Comparison of ENCODE assay signal across 14 cellular contexts in the genomic region with DNA sequence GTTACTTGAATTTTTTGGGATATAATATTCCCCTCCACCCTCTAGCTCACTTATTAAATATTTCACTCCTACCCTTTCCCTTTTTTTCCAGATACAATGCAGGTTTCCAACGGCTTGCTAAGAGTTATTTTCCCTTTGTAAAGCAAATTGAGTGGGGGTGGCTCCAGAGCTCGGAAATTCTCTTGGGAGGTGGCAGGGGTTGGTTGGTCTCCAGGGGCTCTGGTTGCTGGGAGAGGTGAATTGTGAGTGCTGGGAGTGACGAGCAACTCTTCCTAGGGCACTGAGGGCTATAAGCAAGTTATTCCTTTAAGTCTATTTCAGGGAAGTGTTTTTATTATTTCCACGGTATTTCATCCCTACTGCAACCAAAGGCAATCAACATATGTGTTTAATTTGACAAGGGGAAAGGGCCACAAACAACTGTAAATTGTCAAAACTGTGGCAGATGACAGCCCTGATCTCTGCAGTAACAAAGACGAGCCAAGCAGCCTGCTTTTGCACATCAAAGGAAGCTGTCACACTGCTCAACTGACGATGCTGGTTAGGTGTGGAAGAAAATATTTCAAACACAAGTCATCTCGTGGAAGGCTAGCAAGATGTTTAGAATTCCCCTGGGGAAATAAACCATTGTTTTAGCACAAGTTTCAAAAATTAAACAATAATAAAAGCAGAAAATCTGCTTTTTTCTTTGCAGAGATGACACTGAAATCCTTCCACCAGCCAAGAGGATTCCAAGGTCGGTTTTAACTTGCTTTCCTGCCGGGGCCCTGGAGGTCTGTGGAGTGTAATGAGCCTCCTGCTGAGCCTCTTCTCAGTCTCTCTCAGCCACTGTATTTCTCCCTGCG. TPM values are rescaled to one million over a fixed set of nuclear protein-coding genes. Genes with fewer than 3 reads are reported as not detected.
DNase-seq lines count a peak whose midpoint lies in the region; ATAC-seq and TF ChIP-seq lines count a peak whose summit lies in the region.
"Had no signal": no experiment of that assay in that cellular context is flagged by ENCODE, and none has a peak within 500 bp of the region (broad histone marks: within the 10 kb centered on the region; RNA-seq: fewer than 3 reads in every experiment).

No MANE protein-coding gene starts in this region.

- no CpG with 5 or more reads among the region's 10 CpGs for WGBS in mesendoderm (ENCODE audit: extremely low coverage, insufficient coverage, low lambda C conversion rate)

- no peaks in the 10 kb centered on the region for H3K79me1 ChIP-seq in mesendoderm (ENCODE audit: low read length)

- peak overlapping the region; percentile 28 for H3K18ac ChIP-seq in mesendoderm (ENCODE audit: low read length)

- peak overlapping the region; percentile 25 for H3K56ac ChIP-seq in mesendoderm (ENCODE audit: low read length)

- ATAC-seq in GM18519 (IDR thresholded peaks at IDR 0.05; ENCODE audit: low FRiP score, unreplicated experiment) = no peak
- no peak for ATAC-seq in HG03108 (IDR thresholded peaks at IDR 0.05; ENCODE audit: unreplicated experiment)

- H3K9ac ChIP-seq in BLaER1 treated with 17β-estradiol and CSF1 and Interleukin-3, amounts not matched to agents 10 nM and 100 nM = no peak overlapping the region
- peak overlapping the region; percentile 7 for H3K9ac ChIP-seq in mesendoderm (ENCODE audit: low read length)

- no peak overlapping the region for H3K27ac ChIP-seq in BLaER1 treated with 17β-estradiol and CSF1 and Interleukin-3, amounts not matched to agents 10 nM and 100 nM
- H3K27ac ChIP-seq in mesendoderm (ENCODE audit: low read depth, low read length) = peak overlapping the region; percentile 53
- H3K27ac ChIP-seq: transverse colon had no signal

- H4K20me1 ChIP-seq in BLaER1 treated with 17β-estradiol and CSF1 and Interleukin-3, amounts not matched to agents 10 nM and 100 nM = no peaks in the 10 kb centered on the region

- no peak overlapping the region for H3K23ac ChIP-seq in mesendoderm (ENCODE audit: low read length)

- peak overlapping the region in 6 of 11 experiments; percentile 8 to 55 (median 35); a peak in 13 of 22 replicates for H3K4me2 ChIP-seq in BLaER1 treated with 17β-estradiol and CSF1 and Interleukin-3, amounts not matched to agents 10 nM and 100 nM
- peak overlapping the region; percentile 4 for H3K4me2 ChIP-seq in mesendoderm (ENCODE audit: low read length)

- no peak overlapping the region for H2BK120ac ChIP-seq in mesendoderm (ENCODE audit: low read depth, low read length)

- H3K27me3 Mint-ChIP-seq in brain = peaks cover 3% of the 10 kb centered on the region
- H3K27me3 Mint-ChIP-seq in T-helper 2 cell treated with Interferon-gamma antibody and Interleukin-4, amounts not matched to agents 5 μg/mL and 100 μg/mL, for 36 hours (ENCODE audit: low read depth) = no peaks in the 10 kb centered on the region

- H2AK5ac ChIP-seq in mesendoderm (ENCODE audit: low read length) = no peak overlapping the region

- H2BK15ac ChIP-seq in mesendoderm (replicated peaks; ENCODE audit: low read depth) = no peak overlapping the region

- no peaks in the 10 kb centered on the region for H3K27me3 ChIP-seq in BLaER1 treated with 17β-estradiol and CSF1 and Interleukin-3, amounts not matched to agents 10 nM and 100 nM
- no peaks in the 10 kb centered on the region for H3K27me3 ChIP-seq in mesendoderm (ENCODE audit: insufficient read depth, low read length, poor library complexity)
- H3K27me3 ChIP-seq: transverse colon had no signal

- TF ChIP-seq CTCF in brain (conservative IDR thresholded peaks at IDR 0.05) = no peak

- peak overlapping the region; percentile 57 to 97 (median 74) for H3K27ac Mint-ChIP-seq in brain
- no peak overlapping the region for H3K27ac Mint-ChIP-seq in T-helper 2 cell treated with Interferon-gamma antibody and Interleukin-4, amounts not matched to agents 5 μg/mL and 100 μg/mL, for 36 hours
- H3K27ac Mint-ChIP-seq: T-cell had no signal

- no peaks in the 10 kb centered on the region for H3K36me3 Mint-ChIP-seq in brain
- no peaks in the 10 kb centered on the region for H3K36me3 Mint-ChIP-seq in T-helper 2 cell treated with Interferon-gamma antibody and Interleukin-4, amounts not matched to agents 5 μg/mL and 100 μg/mL, for 36 hours (ENCODE audit: low read depth)
- H3K36me3 Mint-ChIP-seq: T-cell had no signal

- H3K4me3 Mint-ChIP-seq in brain = peak overlapping the region; percentile 55 to 77 (median 60)
- no peak overlapping the region for H3K4me3 Mint-ChIP-seq in T-helper 2 cell treated with Interferon-gamma antibody and Interleukin-4, amounts not matched to agents 5 μg/mL and 100 μg/mL, for 36 hours
- H3K4me3 Mint-ChIP-seq: T-cell had no signal

- peaks cover 2 to 5% (median 5%) of the 10 kb centered on the region in 5 experiments for H3K9me3 Mint-ChIP-seq in brain
- no peaks in the 10 kb centered on the region for H3K9me3 Mint-ChIP-seq in T-helper 2 cell treated with Interferon-gamma antibody and Interleukin-4, amounts not matched to agents 5 μg/mL and 100 μg/mL, for 36 hours
- H3K9me3 Mint-ChIP-seq: T-cell had no signal

- no peak overlapping the region for H3K4me3 ChIP-seq in BLaER1 treated with 17β-estradiol and CSF1 and Interleukin-3, amounts not matched to agents 10 nM and 100 nM
- H3K4me3 ChIP-seq in mesendoderm (ENCODE audit: low read length) = no peak overlapping the region
- H3K4me3 ChIP-seq: transverse colon had no signal

- no peak overlapping the region for H4K5ac ChIP-seq in mesendoderm (ENCODE audit: low read length)

- H2BK5ac ChIP-seq in mesendoderm (ENCODE audit: low read length) = no peak overlapping the region

- H3K4me1 ChIP-seq in BLaER1 treated with 17β-estradiol and CSF1 and Interleukin-3, amounts not matched to agents 10 nM and 100 nM = peaks cover 0 to 30% (median 19%) of the 10 kb centered on the region in 10 experiments; a peak in 13 of 20 replicates
- peaks cover 3% of the 10 kb centered on the region for H3K4me1 ChIP-seq in mesendoderm (ENCODE audit: control insufficient read depth, low read depth, low read length)
- H3K4me1 ChIP-seq: transverse colon had no signal

- H4K8ac ChIP-seq in mesendoderm (ENCODE audit: low read depth, low read length) = no peak overlapping the region

- DNase-seq in LHCN-M2 (ENCODE audit: low read depth) (peak; percentile 48), mesendoderm (peak; percentile 85)
- DNase-seq in activated naive CD4-positive, alpha-beta T cell treated with anti-CD3 and anti-CD28 coated beads, Interleukin-2, amount 50 U/mL, for 16 hours = no peak
- no peak for DNase-seq in T-helper 2 cell treated with Interferon-gamma antibody and Interleukin-4, amounts not matched to agents 5 μg/mL and 100 μg/mL, for 36 hours (ENCODE audit: low spot score)
- DNase-seq: activated T-cell treated with anti-CD3 and anti-CD28 coated beads, Interleukin-2, amount 50 U/mL, for 1 hour; effector memory CD4-positive, alpha-beta T cell; midbrain; NCI-H1105; transverse colon had no signal

- no peaks in the 10 kb centered on the region for H3K79me2 ChIP-seq in mesendoderm (ENCODE audit: control insufficient read depth, insufficient read depth, low read length)

- H3K9me3 ChIP-seq in BLaER1 treated with 17β-estradiol and CSF1 and Interleukin-3, amounts not matched to agents 10 nM and 100 nM (replicated peaks in 1 of 11) = peaks cover 0 to 17% (median 4%) of the 10 kb centered on the region in 11 experiments; a peak in 11 of 22 replicates
- H3K9me3 ChIP-seq: transverse colon had no signal

- H3K4me1 Mint-ChIP-seq in brain = peaks cover 21% of the 10 kb centered on the region
- H3K4me1 Mint-ChIP-seq in T-helper 2 cell treated with Interferon-gamma antibody and Interleukin-4, amounts not matched to agents 5 μg/mL and 100 μg/mL, for 36 hours (ENCODE audit: low read depth) = peaks cover 10% of the 10 kb centered on the region

- no peaks in the 10 kb centered on the region for H3K36me3 ChIP-seq in BLaER1 treated with 17β-estradiol and CSF1 and Interleukin-3, amounts not matched to agents 10 nM and 100 nM
- H3K36me3 ChIP-seq in mesendoderm (ENCODE audit: control insufficient read depth, insufficient read depth, low read length) = no peaks in the 10 kb centered on the region
- H3K36me3 ChIP-seq: transverse colon had no signal

- H3K4ac ChIP-seq in mesendoderm (ENCODE audit: low read depth, low read length) = no peak overlapping the region

RNA-seq across cellular contexts. Expression of a gene that starts 34.8 kb away (rescaled TPM):
- 8.7 and 13.7 TPM in 2 replicates for total RNA-seq in LHCN-M2 (2014; rRNA removed)
- polyA plus RNA-seq in LHCN-M2 (2012) = 3.9 TPM
- 4.9 TPM for polyA plus RNA-seq in brain (ENCODE audit: insufficient read depth, low read depth, low replicate concordance)
- polyA plus RNA-seq in mesendoderm (2013, experiment 1 of 2) = 13.8 TPM
- polyA plus RNA-seq in mesendoderm (2013, experiment 2 of 2) = 14.1 TPM

Comparison
In these comparisons a context has a peak if more than half of its experiments do, and no peak if none do; other contexts are left out.
1. DNase-seq: peak in LHCN-M2 (single experiment) and mesendoderm (single experiment); none in activated naive CD4-positive, alpha-beta T cell treated with anti-CD3 and anti-CD28 coated beads, Interleukin-2, amount 50 U/mL, for 16 hours (single experiment) and T-helper 2 cell treated with Interferon-gamma antibody and Interleukin-4, amounts not matched to agents 5 μg/mL and 100 μg/mL, for 36 hours (single experiment).